16 cellular contexts compared by ENCODE assay signal in the genomic region with DNA sequence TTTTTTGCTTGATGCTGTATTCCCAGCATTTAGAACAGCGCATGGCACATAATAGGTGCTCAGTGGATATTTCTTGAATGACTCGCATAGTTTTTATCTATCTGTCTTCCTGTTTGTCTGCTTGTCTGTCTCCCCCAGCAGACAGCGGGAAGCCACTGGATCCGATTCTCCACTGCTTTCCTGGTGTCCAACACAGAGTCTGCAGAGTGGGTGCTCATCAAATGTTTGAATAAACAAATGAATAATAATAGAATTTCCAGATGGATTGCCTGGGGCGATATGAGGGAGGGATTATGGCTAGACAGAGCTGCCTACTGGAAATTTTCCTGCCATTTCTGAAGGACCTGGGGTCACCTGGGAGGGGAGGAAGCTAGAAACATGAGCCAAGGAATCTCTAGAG. TPM values are rescaled to one million over a fixed set of nuclear protein-coding genes. Genes with fewer than 3 reads are reported as not detected.
DNase-seq lines count a peak whose midpoint lies in the region; ATAC-seq lines count a peak whose summit lies in the region.
"Had no signal": no experiment of that assay in that cellular context is flagged by ENCODE, and none has a peak within 500 bp of the region (broad histone marks: within the 10 kb centered on the region; RNA-seq: fewer than 3 reads in every experiment).

No MANE protein-coding gene starts in this region.

- no peaks in the 10 kb centered on the region for H3K9me3 ChIP-seq in T-helper 17 cell (ENCODE audit: control insufficient read depth, low read length, poor library complexity, severe bottlenecking)
- H3K9me3 ChIP-seq: Caco-2, HAP-1 had no signal

- H3K4me3 Mint-ChIP-seq in T-helper 17 cell: no peak overlapping the region
- H3K4me3 Mint-ChIP-seq in stimulated activated naive B cell treated with anti-CD40 and anti-IgM and Interleukin-4, amounts not matched to agents 10 μg/mL and 1 μg/mL and 100 μg/mL, for 72 hours: no peak overlapping the region
- H3K4me3 Mint-ChIP-seq: CD14-positive monocyte; CD8-positive, alpha-beta T cell; HFFc6 had no signal

- ATAC-seq in T-helper 17 cell: no peak
- ATAC-seq in HG02840 (IDR thresholded peaks at IDR 0.05; ENCODE audit: low FRiP score, unreplicated experiment): no peak
- ATAC-seq in stimulated activated naive B cell treated with anti-CD40 and anti-IgM and Interleukin-4, amounts not matched to agents 10 μg/mL and 1 μg/mL and 100 μg/mL, for 72 hours (replicated peaks): no peak
- ATAC-seq: CD8-positive, alpha-beta T cell; GM12878; HepG2 had no signal

- peaks cover 48% of the 10 kb centered on the region for H3K27me3 Mint-ChIP-seq in T-helper 17 cell
- peaks cover 29 to 39% of the 10 kb centered on the region in 2 donors for H3K27me3 Mint-ChIP-seq in stimulated activated naive B cell treated with anti-CD40 and anti-IgM and Interleukin-4, amounts not matched to agents 10 μg/mL and 1 μg/mL and 100 μg/mL, for 72 hours

- H3K27ac Mint-ChIP-seq in T-helper 17 cell: no peak overlapping the region
- no peak overlapping the region for H3K27ac Mint-ChIP-seq in stimulated activated naive B cell treated with anti-CD40 and anti-IgM and Interleukin-4, amounts not matched to agents 10 μg/mL and 1 μg/mL and 100 μg/mL, for 72 hours
- H3K27ac Mint-ChIP-seq: CD14-positive monocyte; CD8-positive, alpha-beta T cell; HFFc6 had no signal

- peaks cover 10% of the 10 kb centered on the region for H3K36me3 Mint-ChIP-seq in T-helper 17 cell (ENCODE audit: low read depth)
- H3K36me3 Mint-ChIP-seq in stimulated activated naive B cell treated with anti-CD40 and anti-IgM and Interleukin-4, amounts not matched to agents 10 μg/mL and 1 μg/mL and 100 μg/mL, for 72 hours: no peaks in the 10 kb centered on the region
- H3K36me3 Mint-ChIP-seq: CD14-positive monocyte; CD8-positive, alpha-beta T cell had no signal

- H3K4me1 Mint-ChIP-seq in T-helper 17 cell: no peaks in the 10 kb centered on the region
- H3K4me1 Mint-ChIP-seq in stimulated activated naive B cell treated with anti-CD40 and anti-IgM and Interleukin-4, amounts not matched to agents 10 μg/mL and 1 μg/mL and 100 μg/mL, for 72 hours: no peaks in the 10 kb centered on the region
- H3K4me1 Mint-ChIP-seq: CD14-positive monocyte had no signal

- no peaks in the 10 kb centered on the region for H3K9me3 Mint-ChIP-seq in stimulated activated naive B cell treated with anti-CD40 and anti-IgM and Interleukin-4, amounts not matched to agents 10 μg/mL and 1 μg/mL and 100 μg/mL, for 72 hours
- H3K9me3 Mint-ChIP-seq: CD14-positive monocyte; CD8-positive, alpha-beta T cell; HFFc6 had no signal

- DNase-seq in ELR (ENCODE audit: low read depth) (peak; percentile 15), NCI-H146 treated with DMSO at 0.1 percent for 48 hours (lab: John Stamatoyannopoulos, UW; ENCODE audit: unreplicated experiment) (peak; percentile 80), NCI-H69 (lab: John Stamatoyannopoulos, UW) (peak; percentile 91), posterior vena cava (ENCODE audit: low spot score) (no peak), T-helper 17 cell (no peak)
- no peak for DNase-seq in stimulated activated naive B cell treated with anti-CD40 and anti-IgM and Interleukin-4, amounts not matched to agents 10 μg/mL and 1 μg/mL and 100 μg/mL, for 72 hours
- DNase-seq: Caco-2; CD8-positive, alpha-beta T cell; GOT3; HFFc6 had no signal

- intact Hi-C loops in posterior vena cava (cut with DNase I): no loop called here

RNA-seq across cellular contexts. Expression of a gene that starts 18.9 kb away (rescaled TPM):
- total RNA-seq in posterior vena cava (under 1 TPM; 0.28 to 0.29 TPM), T-helper 17 cell (not detected)
- total RNA-seq: CD8-positive, alpha-beta T cell; G401; GM12878; HepG2; HFFc6 had no signal

Comparison
In these comparisons a context has a peak if more than half of its experiments do, and no peak if none do; other contexts are left out.
1. DNase-seq: peak in ELR (single experiment), NCI-H146 treated with DMSO at 0.1 percent for 48 hours (single experiment) and NCI-H69 (single experiment); none in posterior vena cava (single experiment), T-helper 17 cell (0 of 3) and stimulated activated naive B cell treated with anti-CD40 and anti-IgM and Interleukin-4, amounts not matched to agents 10 μg/mL and 1 μg/mL and 100 μg/mL, for 72 hours (single experiment).